In genomic region chr22:28977481-28977971, GRCh38 we compare ENCODE assay signal across 1 cellular context.
TF ChIP-seq lines count a peak whose summit lies in the region.

No MANE protein-coding gene starts in this region.

TF ChIP-seq in HepG2, 621 proteins besides CTCF, POLR2A, EP300 and RAD21 (continued from another document and continues in another):
- TF ChIP-seq REST (IDR thresholded peaks at IDR 0.05; ENCODE audit: borderline replicate concordance in 1 of 2, low read depth in 1 of 2, low read length in 2 of 2), result no peak
- TF ChIP-seq PCBP1 (IDR thresholded peaks at IDR 0.05; ENCODE audit: borderline replicate concordance, low read depth, low read length), result no peak
- TF ChIP-seq SIX1 (CRISPR knock-in tag; IDR thresholded peaks at IDR 0.05; ENCODE audit: borderline replicate concordance), result peak; percentile 85; the same call in 1 of the 2 replicates
- TF ChIP-seq ZFP36L1 (CRISPR knock-in tag; IDR thresholded peaks at IDR 0.05), result 0 out of 2 replicates have a peak, but pooled peaks have one; percentile 10
- peak; percentile 81 for TF ChIP-seq ISL2 (CRISPR knock-in tag; IDR thresholded peaks at IDR 0.05)
- TF ChIP-seq ZNF337 (CRISPR knock-in tag; IDR thresholded peaks at IDR 0.05; ENCODE audit: borderline replicate concordance, low read depth), result no peak
- no peak for TF ChIP-seq ZNF552 (CRISPR knock-in tag; IDR thresholded peaks at IDR 0.05; ENCODE audit: borderline replicate concordance)
- TF ChIP-seq SOX5 (CRISPR knock-in tag; IDR thresholded peaks at IDR 0.05; ENCODE audit: borderline replicate concordance), result peak; percentile 80; the same call in 1 of the 2 replicates
- no peak for TF ChIP-seq KAT7 (CRISPR knock-in tag; IDR thresholded peaks at IDR 0.05; ENCODE audit: borderline replicate concordance)
- no peak for TF ChIP-seq RNF2 (conservative IDR thresholded peaks at IDR 0.05; ENCODE audit: low read depth)
- no peak for TF ChIP-seq MXD1 (CRISPR knock-in tag; IDR thresholded peaks at IDR 0.05)
- no peak for TF ChIP-seq KDM4B (CRISPR knock-in tag; IDR thresholded peaks at IDR 0.05)
- no peak for TF ChIP-seq SNRNP70 (IDR thresholded peaks at IDR 0.05; ENCODE audit: low read depth, low read length)
- TF ChIP-seq ADNP (CRISPR knock-in tag; IDR thresholded peaks at IDR 0.05), result no peak
- no peak for TF ChIP-seq SRSF9 (IDR thresholded peaks at IDR 0.05; ENCODE audit: borderline replicate concordance, insufficient read depth, low read depth, low read length, poor library complexity, severe bottlenecking)
- TF ChIP-seq ZNF20 (CRISPR knock-in tag; IDR thresholded peaks at IDR 0.05), result no peak
- no peak for TF ChIP-seq HDAC6 (IDR thresholded peaks at IDR 0.05; ENCODE audit: low read depth, low read length)
- no peak for TF ChIP-seq ARNT2 (CRISPR knock-in tag; IDR thresholded peaks at IDR 0.05; ENCODE audit: low read depth)
- TF ChIP-seq ZNF782 (CRISPR knock-in tag; IDR thresholded peaks at IDR 0.05; ENCODE audit: borderline replicate concordance), result no peak
- TF ChIP-seq GATAD1 (CRISPR knock-in tag; IDR thresholded peaks at IDR 0.05), result no peak
- no peak for TF ChIP-seq ZNF710 (CRISPR knock-in tag; IDR thresholded peaks at IDR 0.05; ENCODE audit: borderline replicate concordance)
- TF ChIP-seq SKIL (CRISPR knock-in tag; IDR thresholded peaks at IDR 0.05; ENCODE audit: borderline replicate concordance), result 0 out of 2 replicates have a peak, but pooled peaks have one; percentile 40
- TF ChIP-seq HHEX (CRISPR knock-in tag; IDR thresholded peaks at IDR 0.05), result no peak
- no peak for TF ChIP-seq TCF12 (IDR thresholded peaks at IDR 0.05)
- TF ChIP-seq TCF12 (CRISPR knock-in tag; IDR thresholded peaks at IDR 0.05), result no peak
- TF ChIP-seq PITX1 (CRISPR knock-in tag; IDR thresholded peaks at IDR 0.05), result 0 out of 2 replicates have a peak, but pooled peaks have one; percentile 52
- TF ChIP-seq ZNF367 (CRISPR knock-in tag; IDR thresholded peaks at IDR 0.05; ENCODE audit: borderline replicate concordance), result no peak
- no peak for TF ChIP-seq ZNF792 (CRISPR knock-in tag; IDR thresholded peaks at IDR 0.05)
- TF ChIP-seq BHLHE40 (IDR thresholded peaks at IDR 0.05; ENCODE audit: low read length), result no peak
- no peak for TF ChIP-seq E2F5 (CRISPR knock-in tag; conservative IDR thresholded peaks at IDR 0.05)
- no peak for TF ChIP-seq LCORL (IDR thresholded peaks at IDR 0.05)
- TF ChIP-seq LCORL (CRISPR knock-in tag; IDR thresholded peaks at IDR 0.05), result peak; percentile 35; the same call in 1 of the 2 replicates
- no peak for TF ChIP-seq ZNF550 (CRISPR knock-in tag; IDR thresholded peaks at IDR 0.05; ENCODE audit: borderline replicate concordance)
- TF ChIP-seq SMC3 (IDR thresholded peaks at IDR 0.05; ENCODE audit: low read length), result peak; percentile 10; the same call in 1 of the 2 replicates
- no peak for TF ChIP-seq ZNF280D (CRISPR knock-in tag; IDR thresholded peaks at IDR 0.05)
- no peak for TF ChIP-seq HES4 (CRISPR knock-in tag; IDR thresholded peaks at IDR 0.05; ENCODE audit: borderline replicate concordance)
- peak; percentile 57 for TF ChIP-seq SKI (IDR thresholded peaks at IDR 0.05; ENCODE audit: partially characterized antibody)
- no peak for TF ChIP-seq ZNF614 (CRISPR knock-in tag; IDR thresholded peaks at IDR 0.05; ENCODE audit: borderline replicate concordance)
- TF ChIP-seq ZNF609 (CRISPR knock-in tag; IDR thresholded peaks at IDR 0.05; ENCODE audit: borderline replicate concordance), result no peak
- no peak for TF ChIP-seq CREB1 (IDR thresholded peaks at IDR 0.05)
- TF ChIP-seq CREB1 (CRISPR knock-in tag; IDR thresholded peaks at IDR 0.05), result peak; percentile 60; the same call in 1 of the 2 replicates
- no peak for TF ChIP-seq HNRNPH1 (optimal IDR thresholded peaks at IDR 0.05; ENCODE audit: low read depth, low read length)
- TF ChIP-seq TCF7 (IDR thresholded peaks at IDR 0.05; ENCODE audit: low read depth), result peak; percentile 90
- no peak for TF ChIP-seq KLF15 (CRISPR knock-in tag; IDR thresholded peaks at IDR 0.05; ENCODE audit: borderline replicate concordance)
- no peak for TF ChIP-seq ATF7-NPFF (CRISPR knock-in tag; IDR thresholded peaks at IDR 0.05; ENCODE audit: low read depth)
- no peak for TF ChIP-seq ZNF143 (CRISPR knock-in tag; IDR thresholded peaks at IDR 0.05)
- TF ChIP-seq ZNF136 (CRISPR knock-in tag; IDR thresholded peaks at IDR 0.05; ENCODE audit: low read depth), result no peak
- no peak for TF ChIP-seq ZNF430 (CRISPR knock-in tag; IDR thresholded peaks at IDR 0.05)
- TF ChIP-seq MBNL3 (CRISPR knock-in tag; conservative IDR thresholded peaks at IDR 0.05), result no peak
- no peak for TF ChIP-seq ZNF790 (CRISPR knock-in tag; IDR thresholded peaks at IDR 0.05; ENCODE audit: borderline replicate concordance)
- no peak for TF ChIP-seq ZNF33B (CRISPR knock-in tag; IDR thresholded peaks at IDR 0.05)
- TF ChIP-seq ZNF263 (CRISPR knock-in tag; IDR thresholded peaks at IDR 0.05), result no peak
